24 cellular contexts compared by ENCODE assay signal in genomic region chr3:107028626-107029025, GRCh38.
"Had no signal": no experiment of that assay in that cellular context is flagged by ENCODE, and none has a peak within 500 bp of the region (broad histone marks: within the 10 kb centered on the region; RNA-seq: fewer than 3 reads in every experiment).

No MANE protein-coding gene starts in this region.

- ATAC-seq: activated T-helper 17 cell treated with anti-CD3 and anti-CD28 coated beads, Interleukin-2, amount 50 U/mL, for 72 hours; K562; T-cell had no signal

- H3K36me3 ChIP-seq: brain microvascular endothelial cell, cardiac muscle cell had no signal

- H3K27ac ChIP-seq: brain microvascular endothelial cell, cardiac muscle cell, VCaP had no signal

- H3K27me3 ChIP-seq: brain microvascular endothelial cell, cardiac muscle cell had no signal

- H3K4me3 ChIP-seq: cardiac muscle cell, K562 had no signal

- DNase-seq: activated CD4-positive, alpha-beta memory T cell treated with anti-CD3 and anti-CD28 coated beads, Interleukin-2, amount 10 ng/mL, durations not matched to agents 7 days and 5 days; activated CD4-positive, alpha-beta T cell treated with anti-CD3 and anti-CD28 coated beads, Interleukin-2, amount 10 ng/mL, durations not matched to agents 7 days and 5 days; activated CD4-positive, CD25-positive, alpha-beta regulatory T cell; activated gamma-delta T cell; activated naive CD4-positive, alpha-beta T cell treated with anti-CD3 and anti-CD28 coated beads for 36 hours; activated T-cell treated with anti-CD3 and anti-CD28 coated beads for 4 hours; activated T-cell treated with anti-CD3 and anti-CD28 coated beads, Interleukin-2, amount 50 U/mL, for 48 hours; brain microvascular endothelial cell; cerebellar nuclear complex; Karpas-422; NCI-H1105 treated with DMSO at 0.1 percent for 48 hours; NCI-H1436 treated with DMSO at 0.1 percent for 48 hours; NCI-H187; NCI-H2081 treated with DMSO at 0.1 percent for 48 hours; NCI-H446; NCI-H524; NCI-H82; NK-92 treated with Interleukin-12 subunit alpha and Interleukin-12 subunit beta, amount 100 ng/mL, for 24 hours; SHP77 treated with DMSO at 0.1 percent for 48 hours; T-cell had no signal
